ENCODE assay signal across 1 cellular context in the genomic region with DNA sequence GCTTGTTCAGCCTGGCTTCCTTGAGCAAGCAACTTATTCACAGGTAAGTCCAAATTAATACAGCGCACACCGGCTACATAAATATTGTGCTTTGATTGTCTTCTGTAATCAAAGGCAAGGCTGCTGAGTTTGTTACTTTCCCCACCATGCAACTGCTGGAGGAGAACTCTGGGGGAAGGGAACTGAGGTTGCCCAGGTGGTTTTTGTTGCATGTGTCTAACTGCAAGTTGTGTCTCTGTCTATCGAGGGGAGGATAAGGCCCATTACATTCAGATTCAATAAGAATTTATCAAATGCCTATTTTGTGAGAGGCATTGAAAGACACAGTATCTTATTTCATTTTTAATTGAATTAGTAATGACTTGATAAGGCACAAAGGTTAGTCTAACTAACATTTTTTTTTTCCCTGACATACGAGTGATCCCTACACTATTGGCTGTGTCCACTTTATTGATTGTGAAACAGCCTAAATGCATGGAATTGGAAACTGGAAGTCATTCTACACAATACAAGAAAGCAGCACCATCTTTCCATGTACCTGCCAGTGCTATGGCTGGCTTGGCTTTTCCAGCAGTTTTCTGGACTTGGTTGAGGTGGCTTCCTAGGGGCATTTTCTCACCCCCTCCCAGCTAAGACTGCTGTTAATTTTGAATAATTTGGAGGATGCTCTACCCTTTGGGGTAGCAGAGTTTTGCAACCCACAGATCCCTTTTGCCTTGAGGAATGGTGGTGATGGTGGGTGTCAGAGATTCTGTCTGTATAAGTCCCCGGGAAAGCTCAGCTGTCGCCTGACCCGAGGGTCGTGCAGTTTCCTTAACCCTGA.
TF ChIP-seq lines count a peak whose summit lies in the region.

No MANE protein-coding gene starts in this region.

TF ChIP-seq in HCT116, 20 proteins besides CTCF, POLR2A, EP300 and RAD21 (continued from another document):
- TF ChIP-seq, protein P1, sequence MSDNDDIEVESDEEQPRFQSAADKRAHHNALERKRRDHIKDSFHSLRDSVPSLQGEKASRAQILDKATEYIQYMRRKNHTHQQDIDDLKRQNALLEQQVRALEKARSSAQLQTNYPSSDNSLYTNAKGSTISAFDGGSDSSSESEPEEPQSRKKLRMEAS (IDR thresholded peaks at IDR 0.05) = no peak
- TF ChIP-seq ELF1 (IDR thresholded peaks at IDR 0.05; ENCODE audit: borderline replicate concordance, low read depth) (no peak), SIN3A (IDR thresholded peaks at IDR 0.05; ENCODE audit: low read depth) (no peak), CBX3 (IDR thresholded peaks at IDR 0.05; ENCODE audit: low read depth) (no peak), SP1 (IDR thresholded peaks at IDR 0.05; ENCODE audit: low read depth) (no peak), ZFX (IDR thresholded peaks at IDR 0.05) (no peak), ZNF274 (IDR thresholded peaks at IDR 0.05; ENCODE audit: low read depth, low read length) (no peak), EZH2phosphoT487 (IDR thresholded peaks at IDR 0.05; ENCODE audit: borderline replicate concordance) (no peak), YY1 (IDR thresholded peaks at IDR 0.05; ENCODE audit: extremely low read depth, insufficient replicate concordance, low read depth, low read length) (no peak), JUND (IDR thresholded peaks at IDR 0.05) (no peak)
